In the genomic region with DNA sequence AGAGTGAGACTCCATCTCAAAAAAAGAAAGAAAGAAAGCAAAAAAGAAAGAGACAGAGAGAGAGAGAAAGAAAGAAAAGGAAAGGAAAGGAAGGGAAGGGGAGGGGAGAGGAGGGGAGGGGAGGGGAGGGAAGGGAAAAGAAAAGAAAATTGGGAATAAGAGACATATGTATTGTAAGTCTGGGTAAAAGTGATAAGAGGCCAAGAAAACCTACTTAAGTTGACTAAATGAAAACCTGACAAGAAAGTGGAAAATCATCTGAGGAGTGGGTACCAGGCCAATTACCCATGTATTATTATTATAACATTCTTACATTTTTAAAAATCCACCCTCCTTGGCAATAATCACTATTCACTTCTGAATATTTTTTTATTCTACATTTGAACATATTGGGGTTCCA, we compare ENCODE assay signal across 2 cellular contexts.
TF ChIP-seq lines count a peak whose summit lies in the region.

No MANE protein-coding gene starts in this region.

TF ChIP-seq in HepG2, 621 proteins besides CTCF, POLR2A, EP300 and RAD21:
- TF ChIP-seq ZFX (CRISPR knock-in tag; IDR thresholded peaks at IDR 0.05; ENCODE audit: low read depth) (no peak), ZNF234 (CRISPR knock-in tag; conservative IDR thresholded peaks at IDR 0.05) (no peak), AHR (CRISPR knock-in tag; IDR thresholded peaks at IDR 0.05) (no peak), PCBP1 (IDR thresholded peaks at IDR 0.05; ENCODE audit: borderline replicate concordance, low read depth, low read length) (0 out of 2 replicates have a peak, but pooled peaks have one; percentile 23), HNRNPK (IDR thresholded peaks at IDR 0.05; ENCODE audit: low read depth, low read length, poor library complexity, severe bottlenecking) (peak; percentile 95)

TF ChIP-seq in K562, 482 proteins besides CTCF, POLR2A, EP300 and RAD21:
- TF ChIP-seq HNRNPK (IDR thresholded peaks at IDR 0.05; ENCODE audit: low read depth, low read length, poor library complexity, severe bottlenecking) (peak; percentile 54), NEUROD1 (IDR thresholded peaks at IDR 0.05; ENCODE audit: borderline replicate concordance, low read depth, low read length, partially characterized antibody) (no peak)
